ENCODE assay signal across 12 cellular contexts in the genomic region with DNA sequence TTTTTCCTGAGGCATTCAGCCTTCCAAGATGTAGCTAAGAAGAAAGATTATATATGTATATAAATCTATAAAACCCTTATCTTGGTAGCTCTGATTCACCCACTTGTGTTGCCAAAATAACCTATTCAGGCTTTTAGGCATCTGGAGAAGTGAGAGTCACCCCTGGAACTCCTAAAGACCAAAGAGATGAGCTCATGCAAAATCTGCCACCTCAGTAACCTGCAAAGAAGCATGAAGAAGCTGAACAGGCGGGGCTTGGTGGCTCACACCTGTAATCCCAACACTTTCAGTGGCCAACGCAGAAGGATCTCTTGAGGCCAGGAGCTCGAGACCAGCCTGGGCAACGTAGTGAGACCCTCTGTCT.
DNase-seq lines count a peak whose midpoint lies in the region; ATAC-seq and TF ChIP-seq lines count a peak whose summit lies in the region.
"Had no signal": no experiment of that assay in that cellular context is flagged by ENCODE, and none has a peak within 500 bp of the region (broad histone marks: within the 10 kb centered on the region; RNA-seq: fewer than 3 reads in every experiment).

No MANE protein-coding gene starts in this region.

- H3K9me3 ChIP-seq in thyroid gland (no peaks in the 10 kb centered on the region), ovary (no peaks in the 10 kb centered on the region)

- TF ChIP-seq CTCF in foreskin keratinocyte (conservative IDR thresholded peaks at IDR 0.05), result no peak
- TF ChIP-seq CTCF in thyroid gland (IDR thresholded peaks at IDR 0.05), result no peak
- no peak for TF ChIP-seq CTCF in ovary (IDR thresholded peaks at IDR 0.05)

- no peaks in the 10 kb centered on the region for H3K36me3 Mint-ChIP-seq in activated naive CD4-positive, alpha-beta T cell treated with anti-CD3 and anti-CD28 coated beads, Interleukin-2, amount 50 U/mL, for 24 hours
- H3K36me3 Mint-ChIP-seq in activated naive CD4-positive, alpha-beta T cell treated with anti-CD3 and anti-CD28 coated beads, Interleukin-2, amount 10 ng/mL, durations not matched to agents 7 days and 5 days, result no peaks in the 10 kb centered on the region
- no peaks in the 10 kb centered on the region for H3K36me3 Mint-ChIP-seq in activated T-helper 17 cell treated with anti-CD3 and anti-CD28 coated beads, Interleukin-2, amount 50 U/mL, for 72 hours (ENCODE audit: low read depth)
- H3K36me3 Mint-ChIP-seq: immature natural killer cell, type B pancreatic cell had no signal

- TF ChIP-seq POLR2A in thyroid gland (IDR thresholded peaks at IDR 0.05) (no peak), ovary (IDR thresholded peaks at IDR 0.05) (no peak)

- no peak overlapping the region for H3K4me3 Mint-ChIP-seq in activated naive CD4-positive, alpha-beta T cell treated with anti-CD3 and anti-CD28 coated beads, Interleukin-2, amount 50 U/mL, for 24 hours
- no peak overlapping the region for H3K4me3 Mint-ChIP-seq in activated naive CD4-positive, alpha-beta T cell treated with anti-CD3 and anti-CD28 coated beads, Interleukin-2, amount 10 ng/mL, durations not matched to agents 7 days and 5 days
- H3K4me3 Mint-ChIP-seq in activated T-helper 17 cell treated with anti-CD3 and anti-CD28 coated beads, Interleukin-2, amount 50 U/mL, for 72 hours, result no peak overlapping the region
- H3K4me3 Mint-ChIP-seq: immature natural killer cell, neural crest cell, type B pancreatic cell had no signal

- no peak for TF ChIP-seq EP300 in ovary (IDR thresholded peaks at IDR 0.05)

- DNase-seq in activated naive CD4-positive, alpha-beta T cell treated with anti-CD3 and anti-CD28 coated beads, Interleukin-2, amount 10 ng/mL, durations not matched to agents 7 days and 5 days, result no peak
- DNase-seq in foreskin keratinocyte, result peak; percentile 75 to 86
- no peak for DNase-seq in thyroid gland
- no peak for DNase-seq in ovary
- no peak for DNase-seq in cerebellum (ENCODE audit: low spot score)
- DNase-seq: immature natural killer cell, NCI-H524 had no signal

- H3K27ac ChIP-seq in foreskin keratinocyte (no peak overlapping the region), thyroid gland (peak overlapping the region in 2 of 3 donors; percentile 63 to 87), ovary (no peak overlapping the region)

- H3K4me1 ChIP-seq in foreskin keratinocyte (peaks cover 30% of the 10 kb centered on the region), thyroid gland (peaks cover 18 to 23% of the 10 kb centered on the region in 2 donors), ovary (ENCODE audit: insufficient read depth) (peaks cover 6% of the 10 kb centered on the region)

- 95 to 97% methylated on average over 4 of the region's 4 CpGs for WGBS in thyroid gland, 2 donors
- 96% methylated on average over 4 of the region's 4 CpGs for WGBS in ovary, 3 donors

- peak; percentile 74 for ATAC-seq in activated T-helper 17 cell treated with anti-CD3 and anti-CD28 coated beads, Interleukin-2, amount 50 U/mL, for 72 hours (replicated peaks)
- ATAC-seq in foreskin keratinocyte (peak; percentile 87), GM19467 (IDR thresholded peaks at IDR 0.05; ENCODE audit: unreplicated experiment) (no peak)

- H3K4me1 Mint-ChIP-seq in activated naive CD4-positive, alpha-beta T cell treated with anti-CD3 and anti-CD28 coated beads, Interleukin-2, amount 50 U/mL, for 24 hours, result peaks cover 40% of the 10 kb centered on the region
- H3K4me1 Mint-ChIP-seq in activated naive CD4-positive, alpha-beta T cell treated with anti-CD3 and anti-CD28 coated beads, Interleukin-2, amount 10 ng/mL, durations not matched to agents 7 days and 5 days, result peaks cover 24% of the 10 kb centered on the region
- peaks cover 12% of the 10 kb centered on the region for H3K4me1 Mint-ChIP-seq in activated T-helper 17 cell treated with anti-CD3 and anti-CD28 coated beads, Interleukin-2, amount 50 U/mL, for 72 hours

- intact Hi-C loops in thyroid gland (cut with DNase I), result no loop called here
- intact Hi-C loops in ovary (cut with DNase I), result no loop called here

- H3K9me3 Mint-ChIP-seq in activated naive CD4-positive, alpha-beta T cell treated with anti-CD3 and anti-CD28 coated beads, Interleukin-2, amount 50 U/mL, for 24 hours, result no peaks in the 10 kb centered on the region
- no peaks in the 10 kb centered on the region for H3K9me3 Mint-ChIP-seq in activated naive CD4-positive, alpha-beta T cell treated with anti-CD3 and anti-CD28 coated beads, Interleukin-2, amount 10 ng/mL, durations not matched to agents 7 days and 5 days
- no peaks in the 10 kb centered on the region for H3K9me3 Mint-ChIP-seq in activated T-helper 17 cell treated with anti-CD3 and anti-CD28 coated beads, Interleukin-2, amount 50 U/mL, for 72 hours
- H3K9me3 Mint-ChIP-seq: immature natural killer cell had no signal

- peak overlapping the region; percentile 68 for H3K27ac Mint-ChIP-seq in activated naive CD4-positive, alpha-beta T cell treated with anti-CD3 and anti-CD28 coated beads, Interleukin-2, amount 50 U/mL, for 24 hours
- no peak overlapping the region for H3K27ac Mint-ChIP-seq in activated naive CD4-positive, alpha-beta T cell treated with anti-CD3 and anti-CD28 coated beads, Interleukin-2, amount 10 ng/mL, durations not matched to agents 7 days and 5 days
- peak overlapping the region; percentile 42 for H3K27ac Mint-ChIP-seq in activated T-helper 17 cell treated with anti-CD3 and anti-CD28 coated beads, Interleukin-2, amount 50 U/mL, for 72 hours
- H3K27ac Mint-ChIP-seq: immature natural killer cell had no signal

- no peaks in the 10 kb centered on the region for H3K27me3 Mint-ChIP-seq in activated naive CD4-positive, alpha-beta T cell treated with anti-CD3 and anti-CD28 coated beads, Interleukin-2, amount 50 U/mL, for 24 hours
- H3K27me3 Mint-ChIP-seq in activated naive CD4-positive, alpha-beta T cell treated with anti-CD3 and anti-CD28 coated beads, Interleukin-2, amount 10 ng/mL, durations not matched to agents 7 days and 5 days, result no peaks in the 10 kb centered on the region
- H3K27me3 Mint-ChIP-seq in activated T-helper 17 cell treated with anti-CD3 and anti-CD28 coated beads, Interleukin-2, amount 50 U/mL, for 72 hours, result no peaks in the 10 kb centered on the region

- H3K36me3 ChIP-seq in thyroid gland (no peaks in the 10 kb centered on the region), ovary (no peaks in the 10 kb centered on the region)

- no peaks in the 10 kb centered on the region for H3K27me3 ChIP-seq in foreskin keratinocyte
- no peaks in the 10 kb centered on the region for H3K27me3 ChIP-seq in thyroid gland
- H3K27me3 ChIP-seq in ovary, result no peaks in the 10 kb centered on the region

- CTCF ChIA-PET in activated naive CD4-positive, alpha-beta T cell treated with anti-CD3 and anti-CD28 coated beads, Interleukin-2, amount 10 ng/mL, durations not matched to agents 7 days and 5 days (lab: Charles Lee), result interaction anchor here (0.7 to 1.0 kb wide), 2 partner anchors 14 to 21 kb away, joined by 3 to 4 read pairs; no protein-coding TSS in a partner anchor

- H3K4me3 ChIP-seq in thyroid gland (replicated peaks in 1 of 3) (no peak overlapping the region), ovary (no peak overlapping the region)

Comparison
In these comparisons a context has a peak if more than half of its experiments do, and no peak if none do; other contexts are left out.
1. DNase-seq: peak in foreskin keratinocyte (2 of 2); none in activated naive CD4-positive, alpha-beta T cell treated with anti-CD3 and anti-CD28 coated beads, Interleukin-2, amount 10 ng/mL, durations not matched to agents 7 days and 5 days (single experiment), thyroid gland (0 of 2), ovary (0 of 5) and cerebellum (single experiment).
2. H3K27ac ChIP-seq: peak in thyroid gland (2 of 3); none in foreskin keratinocyte (single experiment) and ovary (0 of 2).